Comparison of ENCODE assay signal across 1 cellular context in the genomic region with DNA sequence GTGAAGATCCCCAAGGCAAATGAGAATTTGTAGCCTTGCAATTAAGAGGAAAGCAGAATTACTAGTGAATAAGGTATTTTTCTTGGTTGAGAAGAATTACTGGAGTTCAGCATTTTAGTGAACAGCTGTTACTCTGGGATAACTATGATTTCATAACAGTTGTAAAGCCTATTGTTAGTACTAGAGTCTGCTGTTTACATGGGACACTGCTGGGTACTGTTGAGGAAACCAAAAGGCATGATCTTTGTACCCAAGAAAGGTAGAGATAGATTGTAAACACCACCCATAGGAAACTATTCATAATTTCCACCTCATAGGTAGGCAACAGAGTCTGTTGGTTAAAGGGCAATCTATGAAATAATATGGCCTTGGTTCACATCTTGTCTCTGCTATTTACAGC.
A peak's percentile ranks its signal among the peaks of the same experiment; 100 is the strongest.
TF ChIP-seq lines count a peak whose summit lies in the region.

No MANE protein-coding gene starts in this region.

TF ChIP-seq in HepG2, 621 proteins besides CTCF, POLR2A, EP300 and RAD21 (continued from another document):
- TF ChIP-seq, protein P1, sequence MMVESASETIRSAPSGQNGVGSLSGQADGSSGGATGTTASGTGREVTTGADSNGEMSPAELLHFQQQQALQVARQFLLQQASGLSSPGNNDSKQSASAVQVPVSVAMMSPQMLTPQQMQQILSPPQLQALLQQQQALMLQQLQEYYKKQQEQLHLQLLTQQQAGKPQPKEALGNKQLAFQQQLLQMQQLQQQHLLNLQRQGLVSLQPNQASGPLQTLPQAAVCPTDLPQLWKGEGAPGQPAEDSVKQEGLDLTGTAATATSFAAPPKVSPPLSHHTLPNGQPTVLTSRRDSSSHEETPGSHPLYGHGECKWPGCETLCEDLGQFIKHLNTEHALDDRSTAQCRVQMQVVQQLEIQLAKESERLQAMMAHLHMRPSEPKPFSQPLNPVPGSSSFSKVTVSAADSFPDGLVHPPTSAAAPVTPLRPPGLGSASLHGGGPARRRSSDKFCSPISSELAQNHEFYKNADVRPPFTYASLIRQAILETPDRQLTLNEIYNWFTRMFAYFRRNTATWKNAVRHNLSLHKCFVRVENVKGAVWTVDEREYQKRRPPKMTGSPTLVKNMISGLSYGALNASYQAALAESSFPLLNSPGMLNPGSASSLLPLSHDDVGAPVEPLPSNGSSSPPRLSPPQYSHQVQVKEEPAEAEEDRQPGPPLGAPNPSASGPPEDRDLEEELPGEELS (CRISPR knock-in tag; IDR thresholded peaks at IDR 0.05) = peak; percentile 50; the same call in 1 of the 2 replicates
- no peak for TF ChIP-seq ZNF558 (CRISPR knock-in tag; IDR thresholded peaks at IDR 0.05; ENCODE audit: borderline replicate concordance)
- TF ChIP-seq REL (CRISPR knock-in tag; conservative IDR thresholded peaks at IDR 0.05) = no peak
- TF ChIP-seq, protein P2, sequence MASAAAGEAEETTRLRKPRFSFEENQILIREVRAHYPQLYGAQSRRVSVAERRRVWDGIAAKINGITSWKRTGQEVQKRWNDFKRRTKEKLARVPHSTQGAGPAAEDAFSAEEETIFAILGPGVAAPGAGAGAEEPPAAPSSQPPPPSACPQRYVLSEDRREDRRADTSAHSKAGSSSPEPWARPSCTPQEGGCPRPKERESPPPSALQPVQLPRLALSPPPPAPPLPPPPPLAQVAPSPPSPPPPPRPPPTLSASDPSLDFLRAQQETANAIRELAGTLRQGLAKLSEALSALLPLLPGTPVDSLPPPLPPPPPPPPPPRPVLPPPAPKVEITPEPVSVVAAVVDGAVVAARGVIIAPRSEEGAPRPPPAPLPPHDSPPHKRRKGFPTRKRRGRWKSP (CRISPR knock-in tag; IDR thresholded peaks at IDR 0.05) = no peak
- TF ChIP-seq MED8 (CRISPR knock-in tag; IDR thresholded peaks at IDR 0.05; ENCODE audit: insufficient replicate concordance) = no peak
- TF ChIP-seq MAFK (conservative IDR thresholded peaks at IDR 0.05 in 1 of 2, IDR thresholded peaks at IDR 0.05 in 1 of 2; ENCODE audit: low read length in 2 of 2) = no peak
- TF ChIP-seq PPARG (CRISPR knock-in tag; conservative IDR thresholded peaks at IDR 0.05) = peak; percentile 49; the same call in 1 of the 2 replicates
- TF ChIP-seq LCORL (IDR thresholded peaks at IDR 0.05) = 0 out of 2 replicates have a peak, but pooled peaks have one; percentile 14
- 0 out of 2 replicates have a peak, but pooled peaks have one; percentile 26 for TF ChIP-seq LCORL (CRISPR knock-in tag; IDR thresholded peaks at IDR 0.05)
TF ChIP-seq in HepG2: peak in this region for 49.
